ENCODE assay signal across 9 cellular contexts in the genomic region with DNA sequence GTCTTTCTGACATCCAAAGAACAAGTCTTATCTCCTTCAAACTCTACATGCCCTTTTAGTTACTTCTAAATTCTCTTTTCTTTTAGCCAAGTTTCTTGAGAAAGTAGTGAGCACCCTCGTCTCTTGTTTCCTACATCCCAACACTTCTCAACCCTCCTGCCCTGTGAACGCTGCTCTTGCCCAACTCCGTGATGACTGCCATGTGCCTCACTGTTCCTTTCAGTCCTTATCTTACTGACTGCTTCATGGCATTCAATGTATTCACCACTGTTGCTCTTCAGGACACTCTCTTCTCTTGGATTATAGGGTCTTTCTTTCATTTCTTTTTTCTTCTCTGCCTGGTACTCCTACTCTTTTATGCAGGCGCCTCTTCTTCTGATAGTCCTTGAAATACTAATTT. TPM values are rescaled to one million over a fixed set of nuclear protein-coding genes. Genes with fewer than 3 reads are reported as not detected.
"Had no signal": no experiment of that assay in that cellular context is flagged by ENCODE, and none has a peak within 500 bp of the region (broad histone marks: within the 10 kb centered on the region; RNA-seq: fewer than 3 reads in every experiment).

No MANE protein-coding gene starts in this region.

- H3K4me3 ChIP-seq: GM12878 had no signal

- FAIRE-seq: G401.6, GM12878, GM12891, GM12892, GM18507, GM19239 had no signal

- ATAC-seq: GM12878 had no signal

- DNase-seq: GDM1, GF-D8 had no signal

RNA-seq across cellular contexts. Expression of gene C9, which starts 14.8 kb away (rescaled TPM):
- total RNA-seq: G401 had no signal
- polyA plus RNA-seq: GM12878 had no signal
